9 cellular contexts compared by ENCODE assay signal in the genomic region with DNA sequence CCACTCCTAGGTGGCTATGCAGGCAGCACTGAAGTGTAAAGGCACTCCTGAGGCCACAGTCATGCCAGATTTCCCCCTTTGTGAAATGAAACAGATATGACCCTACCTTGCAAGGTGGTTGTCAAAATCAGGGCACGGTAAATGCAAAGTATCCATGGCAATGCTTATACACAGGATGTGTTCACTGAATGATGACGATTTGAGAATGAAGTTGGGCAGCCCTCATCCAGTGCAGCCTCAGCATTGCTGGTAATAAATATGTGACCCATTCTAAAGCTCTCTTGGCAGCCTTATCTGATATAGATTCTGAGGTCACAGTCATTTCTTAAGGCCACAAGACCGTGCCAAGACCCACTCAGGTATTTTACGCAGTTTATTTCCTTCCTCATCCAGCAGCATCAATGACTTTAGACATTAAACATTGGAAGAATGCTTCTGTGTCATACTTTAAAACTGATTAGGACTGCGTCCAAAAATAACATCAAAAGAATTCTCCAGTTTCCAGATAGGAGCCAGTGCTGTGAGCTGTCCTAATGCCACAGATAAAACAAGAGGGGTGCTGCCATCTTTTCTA.
DNase-seq lines count a peak whose midpoint lies in the region; ATAC-seq and TF ChIP-seq lines count a peak whose summit lies in the region.
"Had no signal": no experiment of that assay in that cellular context is flagged by ENCODE, and none has a peak within 500 bp of the region (broad histone marks: within the 10 kb centered on the region; RNA-seq: fewer than 3 reads in every experiment).

No MANE protein-coding gene starts in this region.

- peaks cover 34% of the 10 kb centered on the region for H3K36me3 Mint-ChIP-seq in HFFc6 (ENCODE audit: low read depth)
- no peaks in the 10 kb centered on the region for H3K36me3 Mint-ChIP-seq in activated T-helper 17 cell treated with anti-CD3 and anti-CD28 coated beads, Interleukin-2, amount 50 U/mL, for 72 hours (ENCODE audit: low read depth)

- H3K4me3 Mint-ChIP-seq in HFFc6: peak overlapping the region; percentile 65; the same call in 1 of the 2 replicates
- no peak overlapping the region for H3K4me3 Mint-ChIP-seq in activated T-helper 17 cell treated with anti-CD3 and anti-CD28 coated beads, Interleukin-2, amount 50 U/mL, for 72 hours

- H3K9me3 ChIP-seq in cardiac muscle cell (ENCODE audit: low read depth): no peaks in the 10 kb centered on the region
- H3K9me3 ChIP-seq in hepatocyte (ENCODE audit: low read depth): no peaks in the 10 kb centered on the region
- H3K9me3 ChIP-seq: neutrophil had no signal

- H3K4me3 ChIP-seq in cardiac muscle cell (no peak overlapping the region), hepatocyte (no peak overlapping the region)

- peak overlapping the region; percentile 94 for H3K27ac Mint-ChIP-seq in HFFc6
- no peak overlapping the region for H3K27ac Mint-ChIP-seq in activated T-helper 17 cell treated with anti-CD3 and anti-CD28 coated beads, Interleukin-2, amount 50 U/mL, for 72 hours

- peak; percentile 19 for ATAC-seq in activated T-helper 17 cell treated with anti-CD3 and anti-CD28 coated beads, Interleukin-2, amount 50 U/mL, for 72 hours (replicated peaks)

- H3K27me3 Mint-ChIP-seq in HFFc6 (ENCODE audit: insufficient read depth): no peaks in the 10 kb centered on the region
- H3K27me3 Mint-ChIP-seq in activated T-helper 17 cell treated with anti-CD3 and anti-CD28 coated beads, Interleukin-2, amount 50 U/mL, for 72 hours: no peaks in the 10 kb centered on the region

- H3K9me3 Mint-ChIP-seq in HFFc6: peaks cover 9% of the 10 kb centered on the region
- H3K9me3 Mint-ChIP-seq in activated T-helper 17 cell treated with anti-CD3 and anti-CD28 coated beads, Interleukin-2, amount 50 U/mL, for 72 hours: no peaks in the 10 kb centered on the region

- WGBS in hepatocyte (ENCODE audit: low lambda C conversion rate, missing lambda C conversion rate): 45% methylated on average over 5 of the region's 5 CpGs

- H4K20me1 ChIP-seq in hepatocyte (ENCODE audit: insufficient read depth, poor library complexity, severe bottlenecking): no peaks in the 10 kb centered on the region

- peaks cover 51% of the 10 kb centered on the region for H3K4me1 Mint-ChIP-seq in HFFc6 (ENCODE audit: low read depth)
- no peaks in the 10 kb centered on the region for H3K4me1 Mint-ChIP-seq in activated T-helper 17 cell treated with anti-CD3 and anti-CD28 coated beads, Interleukin-2, amount 50 U/mL, for 72 hours

- H3K36me3 ChIP-seq in cardiac muscle cell: no peaks in the 10 kb centered on the region
- H3K36me3 ChIP-seq in hepatocyte (replicated peaks; ENCODE audit: insufficient read depth, low read depth): no peaks in the 10 kb centered on the region
- H3K36me3 ChIP-seq: neutrophil had no signal

- H3K79me2 ChIP-seq in hepatocyte: no peaks in the 10 kb centered on the region

- no peaks in the 10 kb centered on the region for H3K9me2 ChIP-seq in hepatocyte (replicated peaks; ENCODE audit: insufficient read depth)

- H3K27me3 ChIP-seq in cardiac muscle cell: no peaks in the 10 kb centered on the region
- H3K27me3 ChIP-seq in hepatocyte: no peaks in the 10 kb centered on the region
- H3K27me3 ChIP-seq: neutrophil had no signal

- H3K27ac ChIP-seq in cardiac muscle cell (peak overlapping the region; percentile 94), hepatocyte (no peak overlapping the region)
- H3K27ac ChIP-seq: neutrophil had no signal

- no peak overlapping the region for H2AFZ ChIP-seq in hepatocyte

- H3K4me1 ChIP-seq in cardiac muscle cell (ENCODE audit: low read depth): peaks cover 19% of the 10 kb centered on the region
- no peaks in the 10 kb centered on the region for H3K4me1 ChIP-seq in hepatocyte (ENCODE audit: insufficient read depth)

- DNase-seq in HFFc6 (peak; percentile 96), cardiac muscle cell (ENCODE audit: low read depth in 1 of 2, low spot score in 1 of 2) (peak; percentile 56 to 73), stromal cell of bone marrow (ENCODE audit: low read depth) (peak; percentile 65), COR-L47 (lab: John Stamatoyannopoulos, UW) (no peak), NCI-H69 (lab: John Stamatoyannopoulos, UW) (no peak), hepatocyte (ENCODE audit: low spot score) (no peak)
- DNase-seq: NK-92 treated with Interleukin-12 subunit alpha and Interleukin-12 subunit beta, amount 100 ng/mL, for 24 hours had no signal

- no peak overlapping the region for H3K4me2 ChIP-seq in hepatocyte

- TF ChIP-seq CTCF in HFFc6 (IDR thresholded peaks at IDR 0.05) (no peak), cardiac muscle cell (IDR thresholded peaks at IDR 0.05; ENCODE audit: low read depth, low read length) (no peak), hepatocyte (IDR thresholded peaks at IDR 0.05; ENCODE audit: poor library complexity) (no peak)

Comparison
In these comparisons a context has a peak if more than half of its experiments do, and no peak if none do; other contexts are left out.
1. DNase-seq: peak in HFFc6 (single experiment), cardiac muscle cell (2 of 2) and stromal cell of bone marrow (single experiment); none in COR-L47 (single experiment), NCI-H69 (single experiment) and hepatocyte (single experiment).